Comparison of ENCODE assay signal across 9 cellular contexts in the genomic region with DNA sequence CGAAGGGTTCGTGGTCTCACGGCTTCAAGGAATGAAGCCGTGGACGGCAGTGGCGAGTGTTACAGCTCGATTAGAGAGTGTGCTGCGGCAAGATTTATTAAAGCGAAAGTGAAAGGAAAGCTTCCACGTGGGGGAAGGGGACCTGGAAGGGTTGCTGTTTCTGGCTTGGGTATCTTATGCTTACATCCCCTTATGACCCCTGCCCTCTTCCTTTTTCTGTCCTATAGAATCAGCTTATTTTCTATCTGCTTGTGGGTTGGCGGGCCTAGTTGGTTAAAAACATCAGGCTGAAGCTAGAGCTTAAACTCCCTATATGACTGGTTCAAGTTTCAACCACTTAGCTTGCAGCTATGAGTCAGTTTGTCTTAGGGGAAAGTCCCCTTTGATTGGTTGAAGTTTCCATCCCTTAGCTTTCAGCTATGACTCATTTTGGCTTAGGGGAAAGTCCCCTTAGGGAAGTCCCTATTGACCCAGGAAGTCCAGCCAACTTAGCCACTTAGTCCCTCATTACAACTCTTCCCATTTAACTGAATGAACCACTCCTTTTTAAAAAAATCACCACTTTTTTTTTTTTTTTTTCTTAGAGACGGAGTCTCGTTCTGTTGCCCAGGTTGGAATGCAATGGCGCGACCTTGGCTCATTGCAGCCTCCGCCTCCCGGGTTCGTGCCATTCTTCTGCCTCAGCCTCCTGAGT.
DNase-seq lines count a peak whose midpoint lies in the region; ATAC-seq and TF ChIP-seq lines count a peak whose summit lies in the region.
"Had no signal": no experiment of that assay in that cellular context is flagged by ENCODE, and none has a peak within 500 bp of the region (broad histone marks: within the 10 kb centered on the region; RNA-seq: fewer than 3 reads in every experiment).

No MANE protein-coding gene starts in this region.

- H3K4me3 Mint-ChIP-seq in activated CD8-positive, alpha-beta T cell treated with anti-CD3 and anti-CD28 coated beads, Interleukin-2, amount 10 ng/mL, durations not matched to agents 7 days and 5 days: peak overlapping the region; percentile 53
- no peak overlapping the region for H3K4me3 Mint-ChIP-seq in glutamatergic neuron (ENCODE audit: unreplicated experiment)
- H3K4me3 Mint-ChIP-seq: neural crest cell had no signal

- POLR2A ChIA-PET in activated CD8-positive, alpha-beta T cell treated with anti-CD3 and anti-CD28 coated beads, Interleukin-2, amount 10 ng/mL, durations not matched to agents 7 days and 5 days (lab: Charles Lee): no interaction called here
- POLR2A ChIA-PET in HEK293T (lab: Yijun Ruan, JAX): no interaction called here

- H3K27me3 Mint-ChIP-seq in activated CD8-positive, alpha-beta T cell treated with anti-CD3 and anti-CD28 coated beads, Interleukin-2, amount 10 ng/mL, durations not matched to agents 7 days and 5 days (ENCODE audit: low read depth): no peaks in the 10 kb centered on the region
- H3K27me3 Mint-ChIP-seq in glutamatergic neuron (ENCODE audit: unreplicated experiment): peaks cover 3% of the 10 kb centered on the region

- TF ChIP-seq CTCF in lower lobe of right lung (IDR thresholded peaks at IDR 0.05) (no peak), suprapubic skin (IDR thresholded peaks at IDR 0.05) (no peak), glutamatergic neuron (IDR thresholded peaks at IDR 0.05; ENCODE audit: partially characterized antibody, unreplicated experiment) (no peak)

- H3K27ac ChIP-seq in lower lobe of right lung (no peak overlapping the region), suprapubic skin (no peak overlapping the region)

- intact Hi-C loops in lower lobe of right lung (cut with DNase I): no loop called here

- CTCF ChIA-PET in activated CD8-positive, alpha-beta T cell treated with anti-CD3 and anti-CD28 coated beads, Interleukin-2, amount 10 ng/mL, durations not matched to agents 7 days and 5 days (lab: Charles Lee): interaction anchor here (0.6 to 1.6 kb wide), 2 partner anchors 25 to 1062 kb away, joined by 3 to 5 read pairs; no protein-coding TSS in a partner anchor
- CTCF ChIA-PET in HEK293T (lab: Yijun Ruan, JAX): no interaction called here

- H3K4me3 ChIP-seq in lower lobe of right lung (peak overlapping the region; percentile 18), suprapubic skin (no peak overlapping the region)

- 76% methylated on average over 18 of the region's 18 CpGs for WGBS in suprapubic skin

- no peaks in the 10 kb centered on the region for H3K27me3 ChIP-seq in lower lobe of right lung (ENCODE audit: low read depth)
- H3K27me3 ChIP-seq in suprapubic skin: no peaks in the 10 kb centered on the region

- peak overlapping the region; percentile 85 for H3K27ac Mint-ChIP-seq in activated CD8-positive, alpha-beta T cell treated with anti-CD3 and anti-CD28 coated beads, Interleukin-2, amount 10 ng/mL, durations not matched to agents 7 days and 5 days
- no peak overlapping the region for H3K27ac Mint-ChIP-seq in glutamatergic neuron (ENCODE audit: unreplicated experiment)

- peak; percentile 20 for DNase-seq in EL
- DNase-seq in HT1080 (ENCODE audit: low read depth): peak; percentile 99
- peak; percentile 39 for DNase-seq in activated CD8-positive, alpha-beta T cell treated with anti-CD3 and anti-CD28 coated beads, Interleukin-2, amount 10 ng/mL, durations not matched to agents 7 days and 5 days
- DNase-seq in lower lobe of right lung: no peak
- no peak for DNase-seq in suprapubic skin (ENCODE audit: low spot score in 2 of 2)
- no peak for DNase-seq in HEK293T (ENCODE audit: extremely low spot score)
- DNase-seq in glutamatergic neuron: no peak

- H3K9me3 ChIP-seq in lower lobe of right lung (no peaks in the 10 kb centered on the region), suprapubic skin (peaks cover 2% of the 10 kb centered on the region)

- ATAC-seq in GM21528 (IDR thresholded peaks at IDR 0.05; ENCODE audit: low FRiP score, unreplicated experiment) (peak; percentile 75), lower lobe of right lung (peak in 1 of 2 donors; percentile 49)
- peak; percentile 58 for ATAC-seq in activated CD8-positive, alpha-beta T cell treated with anti-CD3 and anti-CD28 coated beads, Interleukin-2, amount 10 ng/mL, durations not matched to agents 7 days and 5 days

- no peaks in the 10 kb centered on the region for H3K4me1 ChIP-seq in lower lobe of right lung
- H3K4me1 ChIP-seq in suprapubic skin: no peaks in the 10 kb centered on the region

- no peak for TF ChIP-seq EP300 in suprapubic skin (IDR thresholded peaks at IDR 0.05)

- no peak for TF ChIP-seq POLR2A in suprapubic skin (IDR thresholded peaks at IDR 0.05)

- H3K36me3 ChIP-seq in lower lobe of right lung (no peaks in the 10 kb centered on the region), suprapubic skin (no peaks in the 10 kb centered on the region)

- H3K36me3 Mint-ChIP-seq in activated CD8-positive, alpha-beta T cell treated with anti-CD3 and anti-CD28 coated beads, Interleukin-2, amount 10 ng/mL, durations not matched to agents 7 days and 5 days (ENCODE audit: low read depth): no peaks in the 10 kb centered on the region
- no peaks in the 10 kb centered on the region for H3K36me3 Mint-ChIP-seq in glutamatergic neuron (ENCODE audit: unreplicated experiment)

- H3K4me1 Mint-ChIP-seq in activated CD8-positive, alpha-beta T cell treated with anti-CD3 and anti-CD28 coated beads, Interleukin-2, amount 10 ng/mL, durations not matched to agents 7 days and 5 days (ENCODE audit: low read depth): peaks cover 7% of the 10 kb centered on the region
- no peaks in the 10 kb centered on the region for H3K4me1 Mint-ChIP-seq in glutamatergic neuron (ENCODE audit: low read depth, unreplicated experiment)
- H3K4me1 Mint-ChIP-seq: neural crest cell had no signal

- peaks cover 20% of the 10 kb centered on the region for H3K9me3 Mint-ChIP-seq in activated CD8-positive, alpha-beta T cell treated with anti-CD3 and anti-CD28 coated beads, Interleukin-2, amount 10 ng/mL, durations not matched to agents 7 days and 5 days (ENCODE audit: insufficient read depth)
- H3K9me3 Mint-ChIP-seq in glutamatergic neuron (ENCODE audit: unreplicated experiment): peaks cover 2% of the 10 kb centered on the region

TF ChIP-seq in HEK293T, 16 proteins besides CTCF, POLR2A, EP300 and RAD21:
- no peak for TF ChIP-seq TARDBP (IDR thresholded peaks at IDR 0.05)

Comparison
In these comparisons a context has a peak if more than half of its experiments do, and no peak if none do; other contexts are left out.
1. DNase-seq: peak in EL (single experiment), HT1080 (single experiment) and activated CD8-positive, alpha-beta T cell treated with anti-CD3 and anti-CD28 coated beads, Interleukin-2, amount 10 ng/mL, durations not matched to agents 7 days and 5 days (single experiment); none in lower lobe of right lung (single experiment), suprapubic skin (0 of 2), HEK293T (single experiment) and glutamatergic neuron (single experiment).